In the genomic region with DNA sequence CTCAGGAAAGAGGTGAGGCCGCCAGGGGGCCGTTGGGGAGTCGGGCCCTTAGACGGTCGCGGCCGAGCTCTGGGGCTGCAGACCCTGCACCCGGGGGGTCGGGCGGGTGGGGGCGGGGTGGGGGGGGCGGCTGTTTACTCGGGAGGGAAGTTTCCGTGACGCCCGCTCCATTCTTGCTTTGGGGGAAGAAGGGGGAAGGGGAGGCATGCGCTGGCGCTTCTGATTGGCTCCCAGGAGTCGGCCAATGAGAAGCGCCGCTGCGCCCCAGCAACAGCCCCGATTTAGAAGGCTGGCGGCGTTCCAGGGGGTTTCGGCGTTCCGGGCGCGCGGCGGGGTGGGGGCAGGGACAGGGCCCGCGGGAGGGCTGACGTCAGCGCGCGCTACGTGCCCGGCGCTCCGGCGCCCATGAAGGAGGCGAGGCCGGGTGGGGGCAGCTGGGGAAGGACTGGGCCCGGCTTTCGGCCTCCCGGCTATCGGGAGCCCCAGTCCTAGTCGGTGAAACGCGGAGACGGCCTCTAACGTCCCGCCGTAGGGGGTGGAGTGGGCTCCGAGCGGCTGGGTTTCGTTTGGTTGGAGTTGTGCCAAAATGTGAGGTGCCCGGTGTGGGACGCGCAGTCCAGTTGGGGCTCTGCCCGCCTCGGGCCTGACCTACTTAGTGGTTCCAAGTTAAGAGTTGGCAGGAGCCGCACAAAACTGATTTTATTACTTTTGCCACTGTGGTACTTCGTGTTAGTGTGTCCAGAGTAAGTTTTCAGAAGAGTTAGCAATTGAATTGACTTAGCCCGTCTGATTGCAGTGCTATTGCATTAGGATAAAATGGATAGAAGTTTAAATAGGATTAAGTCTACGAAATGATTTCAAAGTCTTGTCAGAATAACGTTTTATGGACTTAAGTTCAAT, we compare ENCODE assay signal across 8 cellular contexts. TPM values are rescaled to one million over a fixed set of nuclear protein-coding genes. Genes with fewer than 3 reads are reported as not detected.
DNase-seq lines count a peak whose midpoint lies in the region; ATAC-seq and TF ChIP-seq lines count a peak whose summit lies in the region.

No MANE protein-coding gene starts in this region.

- CTCF ChIA-PET in activated CD4-positive, alpha-beta T cell treated with anti-CD3 and anti-CD28 coated beads for 36 hours (lab: Charles Lee), result interaction anchor here (1.1 kb wide), 1 partner anchor 64 kb away, joined by 4 read pairs; a partner anchor contains a TSS

- no peaks in the 10 kb centered on the region for H3K27me3 ChIP-seq in layer of hippocampus (ENCODE audit: control insufficient read depth, insufficient read depth, low read length)

- H3K36me3 Mint-ChIP-seq in activated CD4-positive, alpha-beta T cell treated with anti-CD3 and anti-CD28 coated beads for 36 hours (ENCODE audit: low read depth), result peaks cover 42% of the 10 kb centered on the region

- peak overlapping the region; percentile 91 for H3K4me3 Mint-ChIP-seq in activated CD4-positive, alpha-beta T cell treated with anti-CD3 and anti-CD28 coated beads for 36 hours

- peaks cover 28% of the 10 kb centered on the region for H3K4me1 Mint-ChIP-seq in activated CD4-positive, alpha-beta T cell treated with anti-CD3 and anti-CD28 coated beads for 36 hours

- H3K27ac Mint-ChIP-seq in activated CD4-positive, alpha-beta T cell treated with anti-CD3 and anti-CD28 coated beads for 36 hours, result peak overlapping the region; percentile 100

- no peaks in the 10 kb centered on the region for H3K9me3 Mint-ChIP-seq in activated CD4-positive, alpha-beta T cell treated with anti-CD3 and anti-CD28 coated beads for 36 hours (ENCODE audit: low read depth)

- intact Hi-C loops in activated CD4-positive, alpha-beta T cell treated with anti-CD3 and anti-CD28 coated beads for 36 hours (cut with DNase I, micrococcal nuclease), result loop anchor here (1.0 to 10.0 kb wide), 15 partner anchors 17 to 1927 kb away; a partner anchor contains a TSS

- peak overlapping the region; percentile 100 for H3K27ac ChIP-seq in layer of hippocampus (ENCODE audit: low read depth, low read length)

- peak overlapping the region; percentile 79 for H3K4me3 ChIP-seq in choroid plexus epithelial cell (ENCODE audit: low read depth, low read length)

- DNase-seq in Ammon's horn (ENCODE audit: low spot score), result peak; percentile 96
- DNase-seq in NCI-H510A (lab: John Stamatoyannopoulos, UW), result peak; percentile 88
- DNase-seq in activated CD4-positive, alpha-beta T cell treated with anti-CD3 and anti-CD28 coated beads for 36 hours, result peak; percentile 99
- DNase-seq in choroid plexus epithelial cell (ENCODE audit: low read depth), result peak; percentile 99
- DNase-seq in stimulated activated CD4-positive, alpha-beta T cell treated with anti-CD3 and anti-CD28 coated beads, Interleukin-1b, Interleukin-23, amount 100 ng/mL, for 24 hours (ENCODE audit: low read depth in 4 of 4, low spot score in 1 of 4), result peak; percentile 98 to 100 (median 99)

- peak; percentile 14 for TF ChIP-seq CTCF in choroid plexus epithelial cell (conservative IDR thresholded peaks at IDR 0.05; ENCODE audit: low read depth, low read length)

- ATAC-seq in GM19043 (IDR thresholded peaks at IDR 0.05; ENCODE audit: low read depth, unreplicated experiment), result peak; percentile 58
- ATAC-seq in HG03432 (IDR thresholded peaks at IDR 0.05; ENCODE audit: unreplicated experiment), result peak; percentile 70
- ATAC-seq in activated CD4-positive, alpha-beta T cell treated with anti-CD3 and anti-CD28 coated beads for 36 hours, result peak; percentile 52

- no peaks in the 10 kb centered on the region for H3K27me3 Mint-ChIP-seq in activated CD4-positive, alpha-beta T cell treated with anti-CD3 and anti-CD28 coated beads for 36 hours

- POLR2A ChIA-PET in activated CD4-positive, alpha-beta T cell treated with anti-CD3 and anti-CD28 coated beads for 36 hours (lab: Charles Lee), result interaction anchor here (0.6 to 2.0 kb wide), 7 partner anchors 7 to 556 kb away, joined by 3 to 15 read pairs (median 4); a partner anchor contains a TSS

RNA-seq across cellular contexts. Expression of a gene that starts 1.1 kb away (rescaled TPM):
- 10 to 100 TPM; 85.6 to 93.7 TPM for total RNA-seq in activated CD4-positive, alpha-beta T cell treated with anti-CD3 and anti-CD28 coated beads for 36 hours

RNA-seq across cellular contexts. Expression of a gene that starts 36.2 kb away (rescaled TPM):
- total RNA-seq in activated CD4-positive, alpha-beta T cell treated with anti-CD3 and anti-CD28 coated beads for 36 hours, result under 1 TPM; 0.26 to 0.27 TPM

Comparison
In these comparisons a context has a peak if more than half of its experiments do, and no peak if none do; other contexts are left out.
1. Peak in every context shown above with its lines: DNase-seq, ATAC-seq, H3K4me3 ChIP-seq and H3K27ac ChIP-seq.